In the genomic region with DNA sequence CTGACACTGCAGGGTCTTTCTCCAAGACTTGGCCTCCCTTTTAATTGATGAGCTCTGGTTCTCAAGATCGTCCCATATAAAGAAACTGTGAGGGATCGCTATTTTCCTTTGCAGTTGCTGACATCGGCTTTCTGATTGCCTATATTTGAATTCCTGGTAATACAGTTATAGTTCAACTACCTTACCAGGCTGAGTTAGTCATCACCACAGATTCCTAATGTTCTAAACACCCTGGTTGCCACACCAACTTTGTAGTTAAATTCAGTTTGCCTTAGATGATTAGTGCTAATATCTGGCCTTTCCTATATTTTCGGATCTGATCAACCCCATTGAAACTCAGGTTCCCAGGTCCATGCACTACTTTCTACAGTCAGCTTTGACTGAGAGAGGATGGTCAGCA, we compare ENCODE assay signal across 8 cellular contexts.
"Had no signal": no experiment of that assay in that cellular context is flagged by ENCODE, and none has a peak within 500 bp of the region (broad histone marks: within the 10 kb centered on the region; RNA-seq: fewer than 3 reads in every experiment).

No MANE protein-coding gene starts in this region.

- H3K9ac ChIP-seq: GM23248 had no signal

- FAIRE-seq: HTR-8/SVneo had no signal

- H3K36me3 ChIP-seq: HAP-1 had no signal

- H3K9me3 Mint-ChIP-seq: HFFc6 had no signal

- H3K4me3 ChIP-seq: GM23248, HAP-1 had no signal

- H3K27ac ChIP-seq: GM23248 had no signal

- H3K27ac Mint-ChIP-seq: HFFc6 had no signal

- H3K4me3 Mint-ChIP-seq: HFFc6 had no signal

- H2AFZ ChIP-seq: GM23248 had no signal

- DNase-seq: GM23248, GOT3, H7, HFFc6, IMR-90 had no signal

- ATAC-seq: HCT116 had no signal

- H3K9me3 ChIP-seq: HAP-1 had no signal
